Comparison of ENCODE assay signal across 8 cellular contexts in the genomic region with DNA sequence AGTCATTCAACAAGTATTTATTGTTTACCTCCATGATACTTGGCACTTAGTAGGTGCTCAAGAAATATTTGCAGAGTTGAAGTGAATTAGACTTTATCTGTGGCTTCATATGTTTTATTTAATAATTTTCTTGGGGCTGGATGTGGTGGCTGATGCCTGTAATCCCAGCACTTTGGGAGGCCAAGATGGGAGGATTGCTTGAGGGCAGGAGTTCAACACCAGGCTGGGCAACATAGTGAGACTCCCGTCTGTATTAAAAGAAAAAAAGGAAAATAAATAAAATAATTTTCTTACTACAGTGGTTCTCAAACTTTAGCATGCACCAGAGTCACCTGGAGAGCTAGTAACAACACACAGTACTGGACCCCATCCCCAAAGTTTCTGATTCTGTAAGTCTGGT. TPM values are rescaled to one million over a fixed set of nuclear protein-coding genes. Genes with fewer than 3 reads are reported as not detected.
DNase-seq lines count a peak whose midpoint lies in the region; ATAC-seq, FAIRE-seq and TF ChIP-seq lines count a peak whose summit lies in the region.

No MANE protein-coding gene starts in this region.

- TF ChIP-seq CTCF in liver (IDR thresholded peaks at IDR 0.05; ENCODE audit: low read depth, low read length, missing input control), result no peak
- no peak for TF ChIP-seq CTCF in thyroid gland (IDR thresholded peaks at IDR 0.05)
- TF ChIP-seq CTCF in D721Med (IDR thresholded peaks at IDR 0.05; ENCODE audit: insufficient read depth, missing control alignments), result no peak

- peaks cover 0 to 8% (median 2%) of the 10 kb centered on the region in 4 donors for H3K4me1 ChIP-seq in liver (ENCODE audit: control insufficient read depth in 4 of 4, insufficient read depth in 4 of 4, low read length in 3 of 4)
- H3K4me1 ChIP-seq in thyroid gland, result peaks cover 5 to 16% of the 10 kb centered on the region in 2 donors

- H3K9me3 ChIP-seq in liver (ENCODE audit: control insufficient read depth in 4 of 4, low read length in 3 of 4) (no peaks in the 10 kb centered on the region), thyroid gland (no peaks in the 10 kb centered on the region)

- H3K27me3 ChIP-seq in liver (ENCODE audit: control insufficient read depth in 4 of 4, insufficient read depth in 4 of 4, low read length in 3 of 4), result no peaks in the 10 kb centered on the region
- no peaks in the 10 kb centered on the region for H3K27me3 ChIP-seq in thyroid gland

- H3K4me3 Mint-ChIP-seq in activated T-cell treated with anti-CD3 and anti-CD28 coated beads, Interleukin-2, amount 50 U/mL, for 4 hours, result peak overlapping the region; percentile 88

- FAIRE-seq in D721Med (lab: Jason Lieb, UNC), result no peak

- no peaks in the 10 kb centered on the region for H3K27me3 Mint-ChIP-seq in activated T-cell treated with anti-CD3 and anti-CD28 coated beads, Interleukin-2, amount 50 U/mL, for 4 hours (ENCODE audit: low read depth)

- no peak for TF ChIP-seq POLR2A in thyroid gland (IDR thresholded peaks at IDR 0.05)

- peak overlapping the region; percentile 60 to 85 for H3K9ac ChIP-seq in liver (ENCODE audit: low read depth in 1 of 2, low read length in 2 of 2)

- no peaks in the 10 kb centered on the region for H3K9me3 Mint-ChIP-seq in activated T-cell treated with anti-CD3 and anti-CD28 coated beads, Interleukin-2, amount 50 U/mL, for 4 hours

- H3K36me3 Mint-ChIP-seq in activated T-cell treated with anti-CD3 and anti-CD28 coated beads, Interleukin-2, amount 50 U/mL, for 4 hours (ENCODE audit: insufficient read depth), result no peaks in the 10 kb centered on the region

- intact Hi-C loops in thyroid gland (cut with DNase I), result loop anchor here (5.0 kb wide), 1 partner anchor 39 kb away; the partner anchor contains the start of gene SNW1

- H3K4me3 ChIP-seq in liver (ENCODE audit: low read depth in 1 of 3, low read length in 3 of 3), result peak overlapping the region; percentile 69 to 95 (median 87)
- peak overlapping the region in 1 of 3 donors; percentile 50 for H3K4me3 ChIP-seq in thyroid gland (replicated peaks in 1 of 3)

- peaks cover 3% of the 10 kb centered on the region for H3K4me1 Mint-ChIP-seq in activated T-cell treated with anti-CD3 and anti-CD28 coated beads, Interleukin-2, amount 50 U/mL, for 4 hours (ENCODE audit: low read depth)

- no peak for ATAC-seq in activated T-cell treated with anti-CD3 and anti-CD28 coated beads, Interleukin-2, amount 50 U/mL, for 4 hours

- DNase-seq in activated T-cell treated with anti-CD3 and anti-CD28 coated beads, Interleukin-2, amount 50 U/mL, for 4 hours, result no peak
- no peak for DNase-seq in activated T-cell treated with anti-CD3 and anti-CD28 coated beads, Interleukin-2, amount 50 U/mL, for 1 hour
- no peak for DNase-seq in thyroid gland
- DNase-seq in HUDEP-2 (lab: John Stamatoyannopoulos, UW; ENCODE audit: unreplicated experiment in 76 of 76), result no peak
- DNase-seq in D721Med (ENCODE audit: insufficient read length, low spot score), result no peak
- no peak for DNase-seq in superior temporal gyrus (ENCODE audit: extremely low spot score)

- H3K36me3 ChIP-seq in liver (ENCODE audit: control insufficient read depth in 4 of 4, insufficient read depth in 3 of 4, low read depth in 1 of 4, low read length in 3 of 4), result no peaks in the 10 kb centered on the region
- H3K36me3 ChIP-seq in thyroid gland, result no peaks in the 10 kb centered on the region

- TF ChIP-seq RAD21 in liver (IDR thresholded peaks at IDR 0.05), result no peak

- peak overlapping the region; percentile 90 for H3K27ac ChIP-seq in angular gyrus (ENCODE audit: low read depth, low read length)
- peak overlapping the region in 1 of 2 donors; percentile 92 for H3K27ac ChIP-seq in liver (ENCODE audit: low read depth in 1 of 2, low read length in 2 of 2)
- H3K27ac ChIP-seq in thyroid gland, result peak overlapping the region; percentile 76 to 93 (median 90)

- 76% methylated on average over 1 of the region's 1 CpG for WGBS in liver
- 67 to 94% methylated on average over 1 of the region's 1 CpG for WGBS in thyroid gland, 2 donors

TF ChIP-seq in liver, 16 proteins besides CTCF, POLR2A, EP300 and RAD21:
- no peak for TF ChIP-seq ZBTB33 (IDR thresholded peaks at IDR 0.05)

RNA-seq across cellular contexts. Expression of gene ADCK1, which starts 0.9 kb away (rescaled TPM):
- total RNA-seq in activated T-cell treated with anti-CD3 and anti-CD28 coated beads, Interleukin-2, amount 50 U/mL, for 4 hours, result 10 to 100 TPM in 1 of 3 donors, 1 to 10 TPM in 2; 7.7 to 10.9 (median 9.3) TPM
- 1 to 10 TPM; 4.0 to 4.9 TPM for total RNA-seq in liver
- polyA plus RNA-seq in liver, result 1 to 10 TPM; 4.1 to 4.8 TPM
- total RNA-seq in thyroid gland, result 10 to 100 TPM in 3 of 4 donors, 1 to 10 TPM in 1; 4.0 to 13.5 (median 12.1) TPM

RNA-seq across cellular contexts. Expression of gene SNW1, which starts 39.9 kb away (rescaled TPM):
- total RNA-seq in activated T-cell treated with anti-CD3 and anti-CD28 coated beads, Interleukin-2, amount 50 U/mL, for 4 hours, result 100 to 1,000 TPM; 119 to 133 (median 122) TPM
- total RNA-seq in liver, result 10 to 100 TPM; 18.4 to 33.8 TPM
- polyA plus RNA-seq in liver, result 10 to 100 TPM; 17.3 to 18.4 TPM
- 10 to 100 TPM; 53.9 to 85.5 (median 67.8) TPM for total RNA-seq in thyroid gland
